8 cellular contexts compared by ENCODE assay signal in genomic region chr20:14142171-14142570, GRCh38.
A peak's percentile ranks its signal among the peaks of the same experiment; 100 is the strongest.
DNase-seq lines count a peak whose midpoint lies in the region; TF ChIP-seq lines count a peak whose summit lies in the region.

No MANE protein-coding gene starts in this region.

- H3K27me3 ChIP-seq in adrenal gland (no peaks in the 10 kb centered on the region), spleen (replicated peaks in 1 of 7) (no peaks in the 10 kb centered on the region)

- H3K36me3 ChIP-seq in adrenal gland (replicated peaks in 1 of 2) (no peaks in the 10 kb centered on the region), spleen (no peaks in the 10 kb centered on the region)

- H3K9me3 ChIP-seq in adrenal gland (replicated peaks in 1 of 3) (no peaks in the 10 kb centered on the region), spleen (no peaks in the 10 kb centered on the region)

- intact Hi-C loops in adrenal gland (cut with DNase I): no loop called here
- intact Hi-C loops in spleen (cut with DNase I; ENCODE audit: low total_unique reads): no loop called here

- DNase-seq in SIG-M5 treated with dmso at 0.1 percent for 504 hours (lab: John Stamatoyannopoulos, UW; ENCODE audit: unreplicated experiment): peak; percentile 23
- no peak for DNase-seq in SIG-M5 (lab: John Stamatoyannopoulos, UW)
- peak; percentile 95 for DNase-seq in NCI-H146 treated with DMSO at 0.1 percent for 48 hours (lab: John Stamatoyannopoulos, UW; ENCODE audit: unreplicated experiment)
- DNase-seq in adrenal gland: peak; percentile 46 to 83 (median 64)
- DNase-seq in hippocampal formation (lab: John Stamatoyannopoulos, UW): peak; percentile 8 to 40
- peak; percentile 72 for DNase-seq in superior temporal gyrus (ENCODE audit: extremely low spot score)
- no peak for DNase-seq in spleen
- no peak for DNase-seq in activated CD4-positive, alpha-beta T cell treated with anti-CD3 and anti-CD28 coated beads, Interleukin-2, amount 50 U/mL, for 4 hours

- TF ChIP-seq POLR2A in adrenal gland (IDR thresholded peaks at IDR 0.05) (no peak), spleen (IDR thresholded peaks at IDR 0.05) (no peak)

- H3K4me3 ChIP-seq in adrenal gland (no peak overlapping the region), spleen (no peak overlapping the region)

- TF ChIP-seq CTCF in adrenal gland (IDR thresholded peaks at IDR 0.05) (peak; percentile 14 to 68 (median 61)), spleen (IDR thresholded peaks at IDR 0.05 in 8 of 11, conservative IDR thresholded peaks at IDR 0.05 in 3 of 11) (peak in 2 of 11 experiments; percentile 10 to 18)

- peaks cover 0 to 11% of the 10 kb centered on the region in 2 donors for H3K4me1 ChIP-seq in adrenal gland (replicated peaks in 1 of 2)
- H3K4me1 ChIP-seq in spleen: no peaks in the 10 kb centered on the region

- WGBS in adrenal gland, 4 donors: 26 to 33% (median 32%) methylated on average over 5 of the region's 5 CpGs
- 22 to 33% (median 29%) methylated on average over 5 of the region's 5 CpGs for WGBS in spleen, 5 donors

- no peak overlapping the region for H3K27ac ChIP-seq in adrenal gland
- H3K27ac ChIP-seq in spleen: no peak overlapping the region

Comparison
In these comparisons a context has a peak if more than half of its experiments do, and no peak if none do; other contexts are left out.
1. DNase-seq: peak in SIG-M5 treated with dmso at 0.1 percent for 504 hours (single experiment), NCI-H146 treated with DMSO at 0.1 percent for 48 hours (single experiment), adrenal gland (7 of 7), hippocampal formation (2 of 2) and superior temporal gyrus (single experiment); none in SIG-M5 (single experiment), spleen (single experiment) and activated CD4-positive, alpha-beta T cell treated with anti-CD3 and anti-CD28 coated beads, Interleukin-2, amount 50 U/mL, for 4 hours (0 of 2).